Comparison of ENCODE assay signal across 1 cellular context in the genomic region with DNA sequence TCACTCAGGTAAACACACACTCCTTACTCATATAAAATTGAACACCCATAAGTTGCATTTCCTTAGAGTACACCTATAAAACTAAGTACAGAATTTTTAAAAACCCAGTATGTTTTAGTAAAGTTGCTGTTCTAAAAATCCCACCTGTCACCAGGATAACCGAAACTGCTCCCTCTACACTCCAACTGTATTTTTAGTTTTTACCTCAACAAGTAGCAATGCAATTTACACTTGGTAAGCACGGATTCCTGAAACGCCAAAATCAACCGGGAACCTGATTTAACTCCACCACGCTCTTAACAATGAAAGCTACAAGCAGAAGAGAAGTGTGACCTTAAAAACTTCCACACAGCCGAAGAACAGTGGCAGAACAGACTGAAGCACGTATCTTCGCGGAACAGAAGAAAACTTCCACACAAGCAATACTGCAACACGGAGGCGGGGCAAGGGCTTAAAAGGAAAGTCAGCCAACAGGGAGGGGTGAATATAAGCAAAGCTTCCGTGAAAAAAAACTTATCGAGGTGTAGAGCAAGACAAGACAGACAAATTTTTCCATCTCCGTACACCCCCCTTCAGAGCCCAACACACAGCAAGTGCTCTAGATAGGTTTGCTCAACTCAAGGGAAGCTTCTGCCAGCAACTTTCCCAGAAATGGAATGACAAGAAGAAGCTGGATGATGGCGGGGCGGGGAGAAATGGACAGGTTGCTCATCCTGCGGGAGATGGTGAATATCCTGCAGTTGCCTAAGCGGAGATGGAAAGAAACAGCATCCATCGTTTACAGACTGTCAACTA.
A peak's percentile ranks its signal among the peaks of the same experiment; 100 is the strongest.
TF ChIP-seq lines count a peak whose summit lies in the region.

No MANE protein-coding gene starts in this region.

TF ChIP-seq in HepG2, 621 proteins besides CTCF, POLR2A, EP300 and RAD21 (continued from another document and continues in another):
- TF ChIP-seq YEATS2 (CRISPR knock-in tag; IDR thresholded peaks at IDR 0.05; ENCODE audit: borderline replicate concordance) (peak; percentile 32; the same call in 1 of the 2 replicates), ZNF75D (CRISPR knock-in tag; IDR thresholded peaks at IDR 0.05; ENCODE audit: borderline replicate concordance) (0 out of 2 replicates have a peak, but pooled peaks have one; percentile 60), MEF2D (CRISPR knock-in tag; IDR thresholded peaks at IDR 0.05) (peak; percentile 44; the same call in 1 of the 2 replicates), RFX1 (IDR thresholded peaks at IDR 0.05) (no peak), ZNF230 (CRISPR knock-in tag; IDR thresholded peaks at IDR 0.05) (0 out of 2 replicates have a peak, but pooled peaks have one; percentile 34), ZNF430 (CRISPR knock-in tag; IDR thresholded peaks at IDR 0.05) (peak; percentile 46; the same call in 1 of the 2 replicates), ZNF761 (CRISPR knock-in tag; conservative IDR thresholded peaks at IDR 0.05) (0 out of 2 replicates have a peak, but pooled peaks have one; percentile 64), TCF12 (IDR thresholded peaks at IDR 0.05) (no peak), TCF12 (CRISPR knock-in tag; IDR thresholded peaks at IDR 0.05) (0 out of 2 replicates have a peak, but pooled peaks have one; percentile 15), ZSCAN29 (CRISPR knock-in tag; conservative IDR thresholded peaks at IDR 0.05) (peak; percentile 74; the same call in 1 of the 2 replicates), ELF4 (CRISPR knock-in tag; IDR thresholded peaks at IDR 0.05; ENCODE audit: borderline replicate concordance) (0 out of 2 replicates have a peak, but pooled peaks have one; percentile 10), NAIF1 (CRISPR knock-in tag; IDR thresholded peaks at IDR 0.05; ENCODE audit: borderline replicate concordance) (0 out of 2 replicates have a peak, but pooled peaks have one; percentile 78), ZMYM3 (CRISPR knock-in tag; IDR thresholded peaks at IDR 0.05) (peak; percentile 51; the same call in 1 of the 2 replicates), ZNF564 (CRISPR knock-in tag; IDR thresholded peaks at IDR 0.05) (no peak), SMAD3 (CRISPR knock-in tag; IDR thresholded peaks at IDR 0.05) (0 out of 2 replicates have a peak, but pooled peaks have one; percentile 13), MXD4 (CRISPR knock-in tag; IDR thresholded peaks at IDR 0.05) (peak; percentile 41; the same call in 1 of the 2 replicates), ZNF501 (CRISPR knock-in tag; IDR thresholded peaks at IDR 0.05) (peak; percentile 73), ZNF292 (CRISPR knock-in tag; IDR thresholded peaks at IDR 0.05; ENCODE audit: borderline replicate concordance, low read depth) (no peak; the same call in 1 of the 2 replicates), ZNF570 (CRISPR knock-in tag; IDR thresholded peaks at IDR 0.05; ENCODE audit: borderline replicate concordance) (no peak), ZNF749 (CRISPR knock-in tag; IDR thresholded peaks at IDR 0.05; ENCODE audit: borderline replicate concordance) (0 out of 2 replicates have a peak, but pooled peaks have one; percentile 57), POGZ (CRISPR knock-in tag; IDR thresholded peaks at IDR 0.05) (peak; percentile 13; the same call in 1 of the 2 replicates), ZNF607 (CRISPR knock-in tag; IDR thresholded peaks at IDR 0.05; ENCODE audit: borderline replicate concordance) (0 out of 2 replicates have a peak, but pooled peaks have one; percentile 40)
- TF ChIP-seq, protein P1, sequence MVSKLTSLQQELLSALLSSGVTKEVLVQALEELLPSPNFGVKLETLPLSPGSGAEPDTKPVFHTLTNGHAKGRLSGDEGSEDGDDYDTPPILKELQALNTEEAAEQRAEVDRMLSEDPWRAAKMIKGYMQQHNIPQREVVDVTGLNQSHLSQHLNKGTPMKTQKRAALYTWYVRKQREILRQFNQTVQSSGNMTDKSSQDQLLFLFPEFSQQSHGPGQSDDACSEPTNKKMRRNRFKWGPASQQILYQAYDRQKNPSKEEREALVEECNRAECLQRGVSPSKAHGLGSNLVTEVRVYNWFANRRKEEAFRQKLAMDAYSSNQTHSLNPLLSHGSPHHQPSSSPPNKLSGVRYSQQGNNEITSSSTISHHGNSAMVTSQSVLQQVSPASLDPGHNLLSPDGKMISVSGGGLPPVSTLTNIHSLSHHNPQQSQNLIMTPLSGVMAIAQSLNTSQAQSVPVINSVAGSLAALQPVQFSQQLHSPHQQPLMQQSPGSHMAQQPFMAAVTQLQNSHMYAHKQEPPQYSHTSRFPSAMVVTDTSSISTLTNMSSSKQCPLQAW (CRISPR knock-in tag; IDR thresholded peaks at IDR 0.05): peak; percentile 67
- TF ChIP-seq, protein P2, sequence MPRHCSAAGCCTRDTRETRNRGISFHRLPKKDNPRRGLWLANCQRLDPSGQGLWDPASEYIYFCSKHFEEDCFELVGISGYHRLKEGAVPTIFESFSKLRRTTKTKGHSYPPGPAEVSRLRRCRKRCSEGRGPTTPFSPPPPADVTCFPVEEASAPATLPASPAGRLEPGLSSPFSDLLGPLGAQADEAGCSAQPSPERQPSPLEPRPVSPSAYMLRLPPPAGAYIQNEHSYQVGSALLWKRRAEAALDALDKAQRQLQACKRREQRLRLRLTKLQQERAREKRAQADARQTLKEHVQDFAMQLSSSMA (CRISPR knock-in tag; IDR thresholded peaks at IDR 0.05): 0 out of 2 replicates have a peak, but pooled peaks have one; percentile 64
- TF ChIP-seq, protein P3, sequence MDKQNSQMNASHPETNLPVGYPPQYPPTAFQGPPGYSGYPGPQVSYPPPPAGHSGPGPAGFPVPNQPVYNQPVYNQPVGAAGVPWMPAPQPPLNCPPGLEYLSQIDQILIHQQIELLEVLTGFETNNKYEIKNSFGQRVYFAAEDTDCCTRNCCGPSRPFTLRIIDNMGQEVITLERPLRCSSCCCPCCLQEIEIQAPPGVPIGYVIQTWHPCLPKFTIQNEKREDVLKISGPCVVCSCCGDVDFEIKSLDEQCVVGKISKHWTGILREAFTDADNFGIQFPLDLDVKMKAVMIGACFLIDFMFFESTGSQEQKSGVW (CRISPR knock-in tag; IDR thresholded peaks at IDR 0.05; ENCODE audit: borderline replicate concordance): no peak
- TF ChIP-seq, protein P4, sequence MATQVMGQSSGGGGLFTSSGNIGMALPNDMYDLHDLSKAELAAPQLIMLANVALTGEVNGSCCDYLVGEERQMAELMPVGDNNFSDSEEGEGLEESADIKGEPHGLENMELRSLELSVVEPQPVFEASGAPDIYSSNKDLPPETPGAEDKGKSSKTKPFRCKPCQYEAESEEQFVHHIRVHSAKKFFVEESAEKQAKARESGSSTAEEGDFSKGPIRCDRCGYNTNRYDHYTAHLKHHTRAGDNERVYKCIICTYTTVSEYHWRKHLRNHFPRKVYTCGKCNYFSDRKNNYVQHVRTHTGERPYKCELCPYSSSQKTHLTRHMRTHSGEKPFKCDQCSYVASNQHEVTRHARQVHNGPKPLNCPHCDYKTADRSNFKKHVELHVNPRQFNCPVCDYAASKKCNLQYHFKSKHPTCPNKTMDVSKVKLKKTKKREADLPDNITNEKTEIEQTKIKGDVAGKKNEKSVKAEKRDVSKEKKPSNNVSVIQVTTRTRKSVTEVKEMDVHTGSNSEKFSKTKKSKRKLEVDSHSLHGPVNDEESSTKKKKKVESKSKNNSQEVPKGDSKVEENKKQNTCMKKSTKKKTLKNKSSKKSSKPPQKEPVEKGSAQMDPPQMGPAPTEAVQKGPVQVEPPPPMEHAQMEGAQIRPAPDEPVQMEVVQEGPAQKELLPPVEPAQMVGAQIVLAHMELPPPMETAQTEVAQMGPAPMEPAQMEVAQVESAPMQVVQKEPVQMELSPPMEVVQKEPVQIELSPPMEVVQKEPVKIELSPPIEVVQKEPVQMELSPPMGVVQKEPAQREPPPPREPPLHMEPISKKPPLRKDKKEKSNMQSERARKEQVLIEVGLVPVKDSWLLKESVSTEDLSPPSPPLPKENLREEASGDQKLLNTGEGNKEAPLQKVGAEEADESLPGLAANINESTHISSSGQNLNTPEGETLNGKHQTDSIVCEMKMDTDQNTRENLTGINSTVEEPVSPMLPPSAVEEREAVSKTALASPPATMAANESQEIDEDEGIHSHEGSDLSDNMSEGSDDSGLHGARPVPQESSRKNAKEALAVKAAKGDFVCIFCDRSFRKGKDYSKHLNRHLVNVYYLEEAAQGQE (IDR thresholded peaks at IDR 0.05; ENCODE audit: borderline replicate concordance in 1 of 2, low read depth in 1 of 2, low read length in 2 of 2): peak in 1 of 2 experiments; percentile 44; a peak in 2 of 4 replicates
- TF ChIP-seq, protein P5, sequence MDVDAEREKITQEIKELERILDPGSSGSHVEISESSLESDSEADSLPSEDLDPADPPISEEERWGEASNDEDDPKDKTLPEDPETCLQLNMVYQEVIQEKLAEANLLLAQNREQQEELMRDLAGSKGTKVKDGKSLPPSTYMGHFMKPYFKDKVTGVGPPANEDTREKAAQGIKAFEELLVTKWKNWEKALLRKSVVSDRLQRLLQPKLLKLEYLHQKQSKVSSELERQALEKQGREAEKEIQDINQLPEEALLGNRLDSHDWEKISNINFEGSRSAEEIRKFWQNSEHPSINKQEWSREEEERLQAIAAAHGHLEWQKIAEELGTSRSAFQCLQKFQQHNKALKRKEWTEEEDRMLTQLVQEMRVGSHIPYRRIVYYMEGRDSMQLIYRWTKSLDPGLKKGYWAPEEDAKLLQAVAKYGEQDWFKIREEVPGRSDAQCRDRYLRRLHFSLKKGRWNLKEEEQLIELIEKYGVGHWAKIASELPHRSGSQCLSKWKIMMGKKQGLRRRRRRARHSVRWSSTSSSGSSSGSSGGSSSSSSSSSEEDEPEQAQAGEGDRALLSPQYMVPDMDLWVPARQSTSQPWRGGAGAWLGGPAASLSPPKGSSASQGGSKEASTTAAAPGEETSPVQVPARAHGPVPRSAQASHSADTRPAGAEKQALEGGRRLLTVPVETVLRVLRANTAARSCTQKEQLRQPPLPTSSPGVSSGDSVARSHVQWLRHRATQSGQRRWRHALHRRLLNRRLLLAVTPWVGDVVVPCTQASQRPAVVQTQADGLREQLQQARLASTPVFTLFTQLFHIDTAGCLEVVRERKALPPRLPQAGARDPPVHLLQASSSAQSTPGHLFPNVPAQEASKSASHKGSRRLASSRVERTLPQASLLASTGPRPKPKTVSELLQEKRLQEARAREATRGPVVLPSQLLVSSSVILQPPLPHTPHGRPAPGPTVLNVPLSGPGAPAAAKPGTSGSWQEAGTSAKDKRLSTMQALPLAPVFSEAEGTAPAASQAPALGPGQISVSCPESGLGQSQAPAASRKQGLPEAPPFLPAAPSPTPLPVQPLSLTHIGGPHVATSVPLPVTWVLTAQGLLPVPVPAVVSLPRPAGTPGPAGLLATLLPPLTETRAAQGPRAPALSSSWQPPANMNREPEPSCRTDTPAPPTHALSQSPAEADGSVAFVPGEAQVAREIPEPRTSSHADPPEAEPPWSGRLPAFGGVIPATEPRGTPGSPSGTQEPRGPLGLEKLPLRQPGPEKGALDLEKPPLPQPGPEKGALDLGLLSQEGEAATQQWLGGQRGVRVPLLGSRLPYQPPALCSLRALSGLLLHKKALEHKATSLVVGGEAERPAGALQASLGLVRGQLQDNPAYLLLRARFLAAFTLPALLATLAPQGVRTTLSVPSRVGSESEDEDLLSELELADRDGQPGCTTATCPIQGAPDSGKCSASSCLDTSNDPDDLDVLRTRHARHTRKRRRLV (CRISPR knock-in tag; IDR thresholded peaks at IDR 0.05): peak; percentile 47; the same call in 1 of the 2 replicates
- TF ChIP-seq, protein P6, sequence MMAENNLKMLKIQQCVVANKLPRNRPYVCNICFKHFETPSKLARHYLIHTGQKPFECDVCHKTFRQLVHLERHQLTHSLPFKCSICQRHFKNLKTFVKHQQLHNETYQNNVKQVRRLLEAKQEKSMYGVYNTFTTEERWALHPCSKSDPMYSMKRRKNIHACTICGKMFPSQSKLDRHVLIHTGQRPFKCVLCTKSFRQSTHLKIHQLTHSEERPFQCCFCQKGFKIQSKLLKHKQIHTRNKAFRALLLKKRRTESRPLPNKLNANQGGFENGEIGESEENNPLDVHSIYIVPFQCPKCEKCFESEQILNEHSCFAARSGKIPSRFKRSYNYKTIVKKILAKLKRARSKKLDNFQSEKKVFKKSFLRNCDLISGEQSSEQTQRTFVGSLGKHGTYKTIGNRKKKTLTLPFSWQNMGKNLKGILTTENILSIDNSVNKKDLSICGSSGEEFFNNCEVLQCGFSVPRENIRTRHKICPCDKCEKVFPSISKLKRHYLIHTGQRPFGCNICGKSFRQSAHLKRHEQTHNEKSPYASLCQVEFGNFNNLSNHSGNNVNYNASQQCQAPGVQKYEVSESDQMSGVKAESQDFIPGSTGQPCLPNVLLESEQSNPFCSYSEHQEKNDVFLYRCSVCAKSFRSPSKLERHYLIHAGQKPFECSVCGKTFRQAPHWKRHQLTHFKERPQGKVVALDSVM (CRISPR knock-in tag; IDR thresholded peaks at IDR 0.05): peak; percentile 48; the same call in 1 of the 2 replicates
- TF ChIP-seq, protein P7, sequence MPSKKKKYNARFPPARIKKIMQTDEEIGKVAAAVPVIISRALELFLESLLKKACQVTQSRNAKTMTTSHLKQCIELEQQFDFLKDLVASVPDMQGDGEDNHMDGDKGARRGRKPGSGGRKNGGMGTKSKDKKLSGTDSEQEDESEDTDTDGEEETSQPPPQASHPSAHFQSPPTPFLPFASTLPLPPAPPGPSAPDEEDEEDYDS (CRISPR knock-in tag; IDR thresholded peaks at IDR 0.05): peak; percentile 92
- TF ChIP-seq, protein P8, sequence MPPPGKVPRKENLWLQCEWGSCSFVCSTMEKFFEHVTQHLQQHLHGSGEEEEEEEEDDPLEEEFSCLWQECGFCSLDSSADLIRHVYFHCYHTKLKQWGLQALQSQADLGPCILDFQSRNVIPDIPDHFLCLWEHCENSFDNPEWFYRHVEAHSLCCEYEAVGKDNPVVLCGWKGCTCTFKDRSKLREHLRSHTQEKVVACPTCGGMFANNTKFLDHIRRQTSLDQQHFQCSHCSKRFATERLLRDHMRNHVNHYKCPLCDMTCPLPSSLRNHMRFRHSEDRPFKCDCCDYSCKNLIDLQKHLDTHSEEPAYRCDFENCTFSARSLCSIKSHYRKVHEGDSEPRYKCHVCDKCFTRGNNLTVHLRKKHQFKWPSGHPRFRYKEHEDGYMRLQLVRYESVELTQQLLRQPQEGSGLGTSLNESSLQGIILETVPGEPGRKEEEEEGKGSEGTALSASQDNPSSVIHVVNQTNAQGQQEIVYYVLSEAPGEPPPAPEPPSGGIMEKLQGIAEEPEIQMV (CRISPR knock-in tag; IDR thresholded peaks at IDR 0.05; ENCODE audit: low read depth): peak; percentile 57; the same call in 1 of the 2 replicates
- TF ChIP-seq, protein P9, sequence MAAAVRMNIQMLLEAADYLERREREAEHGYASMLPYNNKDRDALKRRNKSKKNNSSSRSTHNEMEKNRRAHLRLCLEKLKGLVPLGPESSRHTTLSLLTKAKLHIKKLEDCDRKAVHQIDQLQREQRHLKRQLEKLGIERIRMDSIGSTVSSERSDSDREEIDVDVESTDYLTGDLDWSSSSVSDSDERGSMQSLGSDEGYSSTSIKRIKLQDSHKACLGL (CRISPR knock-in tag; IDR thresholded peaks at IDR 0.05): peak; percentile 14; the same call in 1 of the 2 replicates
- TF ChIP-seq, protein P10, sequence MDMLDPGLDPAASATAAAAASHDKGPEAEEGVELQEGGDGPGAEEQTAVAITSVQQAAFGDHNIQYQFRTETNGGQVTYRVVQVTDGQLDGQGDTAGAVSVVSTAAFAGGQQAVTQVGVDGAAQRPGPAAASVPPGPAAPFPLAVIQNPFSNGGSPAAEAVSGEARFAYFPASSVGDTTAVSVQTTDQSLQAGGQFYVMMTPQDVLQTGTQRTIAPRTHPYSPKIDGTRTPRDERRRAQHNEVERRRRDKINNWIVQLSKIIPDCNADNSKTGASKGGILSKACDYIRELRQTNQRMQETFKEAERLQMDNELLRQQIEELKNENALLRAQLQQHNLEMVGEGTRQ (IDR thresholded peaks at IDR 0.05; ENCODE audit: low read depth, low read length): no peak
- TF ChIP-seq, protein P10 (CRISPR knock-in tag; IDR thresholded peaks at IDR 0.05; ENCODE audit: borderline replicate concordance): peak; percentile 32; the same call in 1 of the 2 replicates
